ENCODE assay signal across 17 cellular contexts in genomic region chr3:66412176-66412887, GRCh38.
DNase-seq lines count a peak whose midpoint lies in the region; ATAC-seq, FAIRE-seq and TF ChIP-seq lines count a peak whose summit lies in the region.
"Had no signal": no experiment of that assay in that cellular context is flagged by ENCODE, and none has a peak within 500 bp of the region (broad histone marks: within the 10 kb centered on the region; RNA-seq: fewer than 3 reads in every experiment).

No MANE protein-coding gene starts in this region.

- DNase-seq in HepG2 (ENCODE audit: low spot score) (no peak), right lobe of liver (no peak), coronary artery (ENCODE audit: low spot score) (peak; percentile 56), neural progenitor cell (ENCODE audit: low spot score) (no peak), urothelium cell line (ENCODE audit: low spot score) (no peak), NCI-H2029 (lab: John Stamatoyannopoulos, UW) (no peak), medulla oblongata (ENCODE audit: extremely low spot score) (no peak)
- DNase-seq: activated CD4-positive, alpha-beta T cell treated with anti-CD3 and anti-CD28 coated beads, Interleukin-2, amount 10 ng/mL, durations not matched to agents 24 days and 14 days; activated CD8-positive, alpha-beta memory T cell treated with anti-CD3 and anti-CD28 coated beads, Interleukin-2, amount 50 U/mL, for 4 hours; activated gamma-delta T cell treated with Interleukin-2 at 50 U/mL for 16 hours; CD4-positive, CD25-positive, alpha-beta regulatory T cell; MM.1S; NCI-H1694; NCI-H2227 treated with DMSO at 0.1 percent for 48 hours had no signal

- H3K79me2 ChIP-seq in HepG2 (ENCODE audit: insufficient read depth, low read length) (peaks cover under 1% of the 10 kb centered on the region), neural progenitor cell (ENCODE audit: low read depth) (peaks cover 97% of the 10 kb centered on the region)

- H3K27me3 Mint-ChIP-seq in neural progenitor cell (ENCODE audit: insufficient read depth, low read depth) = no peaks in the 10 kb centered on the region
- H3K27me3 Mint-ChIP-seq: activated CD4-positive, alpha-beta T cell treated with anti-CD3 and anti-CD28 coated beads, Interleukin-2, amount 10 ng/mL, durations not matched to agents 24 days and 14 days; CD4-positive, CD25-positive, alpha-beta regulatory T cell had no signal

- H3K27me3 ChIP-seq in HepG2 (ENCODE audit: control insufficient read depth in 1 of 2, insufficient read depth in 2 of 2, low read length in 2 of 2) (no peaks in the 10 kb centered on the region), right lobe of liver (no peaks in the 10 kb centered on the region), neural progenitor cell (no peaks in the 10 kb centered on the region)
- H3K27me3 ChIP-seq: foreskin keratinocyte, tibial nerve had no signal

- H3K27ac ChIP-seq in HepG2 (ENCODE audit: extremely low read length, insufficient read depth, low read length) (no peak overlapping the region), right lobe of liver (no peak overlapping the region), coronary artery (peak overlapping the region in 1 of 2 donors; percentile 13), neural progenitor cell (peak overlapping the region; percentile 69)
- H3K27ac ChIP-seq: foreskin keratinocyte, tibial nerve had no signal

- H3F3A ChIP-seq in neural progenitor cell (ENCODE audit: low read depth) = peaks cover 29% of the 10 kb centered on the region

- intact Hi-C loops in HepG2 (cut with micrococcal nuclease; ENCODE audit: unreplicated experiment) = no loop called here
- intact Hi-C loops in right lobe of liver (cut with DNase I) = loop anchor here in 1 of 2 donors (5.0 kb wide), 1 partner anchor 405 kb away; no protein-coding TSS in a partner anchor

- WGBS in HepG2 (ENCODE audit: low lambda C conversion rate) = 93% methylated on average over 17 of the region's 20 CpGs
- WGBS in right lobe of liver (ENCODE audit: insufficient coverage, low coverage, low lambda C conversion rate, missing lambda C conversion rate) = 72% methylated on average over 6 of the region's 20 CpGs

- no peak for TF ChIP-seq POLR2A in HepG2 (IDR thresholded peaks at IDR 0.05; ENCODE audit: insufficient read depth in 1 of 2, low read depth in 2 of 2, low read length in 2 of 2)
- TF ChIP-seq POLR2A in right lobe of liver (IDR thresholded peaks at IDR 0.05) = no peak

- FAIRE-seq in HepG2 (lab: Jason Lieb, UNC) = no peak
- FAIRE-seq in urothelium cell line (lab: Jason Lieb, UNC) = peak; percentile 87

- ATAC-seq in HepG2 (no peak), right lobe of liver (no peak), GM21526 (IDR thresholded peaks at IDR 0.05; ENCODE audit: low FRiP score, unreplicated experiment) (no peak)

- in situ Hi-C loops in HepG2 (cut with HindIII; ENCODE audit: extremely low pct_ligation_motif_present, low pct_unique_long_range_greater_than_20kb) = no loop called here

- H2AFZ ChIP-seq in HepG2 (ENCODE audit: low read length) (no peak overlapping the region), neural progenitor cell (replicated peaks) (no peak overlapping the region)

- H3K4me3 ChIP-seq in HepG2 (replicated peaks in 1 of 3; ENCODE audit: insufficient read depth in 1 of 3, low read depth in 2 of 3, low read length in 3 of 3) (no peak overlapping the region), right lobe of liver (no peak overlapping the region), coronary artery (no peak overlapping the region), neural progenitor cell (no peak overlapping the region)
- H3K4me3 ChIP-seq: tibial nerve had no signal

- TF ChIP-seq EP300 in HepG2 (IDR thresholded peaks at IDR 0.05; ENCODE audit: low read depth in 2 of 2, low read length in 2 of 2) (no peak), HepG2 (CRISPR knock-in tag; IDR thresholded peaks at IDR 0.05; ENCODE audit: borderline replicate concordance) (no peak)

- no peak overlapping the region for H3K27ac Mint-ChIP-seq in neural progenitor cell

- no peak overlapping the region for H3K4me3 Mint-ChIP-seq in neural progenitor cell
- H3K4me3 Mint-ChIP-seq: activated CD4-positive, alpha-beta T cell treated with anti-CD3 and anti-CD28 coated beads, Interleukin-2, amount 10 ng/mL, durations not matched to agents 24 days and 14 days had no signal

- H3K9me3 ChIP-seq in HepG2 (ENCODE audit: low read length) (no peaks in the 10 kb centered on the region), right lobe of liver (no peaks in the 10 kb centered on the region), neural progenitor cell (ENCODE audit: low read depth) (no peaks in the 10 kb centered on the region)
- H3K9me3 ChIP-seq: tibial nerve had no signal

- peaks cover 9% of the 10 kb centered on the region for H3K4me1 ChIP-seq in HepG2 (ENCODE audit: insufficient read depth, low read length)
- H3K4me1 ChIP-seq in right lobe of liver = peaks cover 0 to 2% (median 0%) of the 10 kb centered on the region in 4 donors
- H3K4me1 ChIP-seq in neural progenitor cell = peaks cover 17% of the 10 kb centered on the region
- H3K4me1 ChIP-seq: foreskin keratinocyte had no signal

- CTCF ChIA-PET in HepG2 (lab: Yijun Ruan, JAX; ENCODE audit: low intra/inter-chr PET ratio, low total read pairs) = no interaction called here

- H3K4me1 Mint-ChIP-seq in neural progenitor cell = peaks cover 25% of the 10 kb centered on the region

- no peak overlapping the region for H3K4me2 ChIP-seq in HepG2 (ENCODE audit: low read depth, low read length)
- H3K4me2 ChIP-seq in neural progenitor cell = no peak overlapping the region

- no peak for TF ChIP-seq RAD21 in HepG2 (CRISPR knock-in tag; IDR thresholded peaks at IDR 0.05)

- no peaks in the 10 kb centered on the region for H3K9me3 Mint-ChIP-seq in neural progenitor cell
- H3K9me3 Mint-ChIP-seq: activated CD4-positive, alpha-beta T cell treated with anti-CD3 and anti-CD28 coated beads, Interleukin-2, amount 10 ng/mL, durations not matched to agents 24 days and 14 days had no signal

- H3K9ac ChIP-seq in HepG2 (ENCODE audit: insufficient read depth, low read depth, low read length) (no peak overlapping the region), neural progenitor cell (no peak overlapping the region)

- H3K36me3 ChIP-seq in HepG2 (replicated peaks in 1 of 2; ENCODE audit: control insufficient read depth in 1 of 2, insufficient read depth in 2 of 2, low read length in 2 of 2) = peaks cover 32 to 66% of the 10 kb centered on the region in 2 experiments
- peaks cover 0 to 36% (median 12%) of the 10 kb centered on the region in 4 donors for H3K36me3 ChIP-seq in right lobe of liver
- H3K36me3 ChIP-seq in neural progenitor cell = peaks cover 4% of the 10 kb centered on the region

- BruUV-seq in HepG2 (replicated peaks; lab: Mats Ljungman, UMichigan) = no TSS peak

- TF ChIP-seq CTCF in HepG2 (CRISPR knock-in tag; IDR thresholded peaks at IDR 0.05) (no peak), right lobe of liver (IDR thresholded peaks at IDR 0.05) (no peak), coronary artery (IDR thresholded peaks at IDR 0.05) (no peak), neural progenitor cell (IDR thresholded peaks at IDR 0.05) (no peak)

- H4K20me1 ChIP-seq in HepG2 (ENCODE audit: insufficient read depth, low read length) = no peaks in the 10 kb centered on the region
- H4K20me1 ChIP-seq in neural progenitor cell (ENCODE audit: low read depth) = peaks cover 98% of the 10 kb centered on the region

- POLR2A ChIA-PET in HepG2 (lab: Yijun Ruan, JAX) = no interaction called here

- peaks cover 32% of the 10 kb centered on the region for H3K36me3 Mint-ChIP-seq in neural progenitor cell

TF ChIP-seq in HepG2, 621 proteins besides CTCF, POLR2A, EP300 and RAD21 (continues in another document):
- TF ChIP-seq ZNF225 (CRISPR knock-in tag; IDR thresholded peaks at IDR 0.05) = 0 out of 2 replicates have a peak, but pooled peaks have one; percentile 25
- TF ChIP-seq THRA (CRISPR knock-in tag; IDR thresholded peaks at IDR 0.05; ENCODE audit: borderline replicate concordance) = no peak
- no peak for TF ChIP-seq RARG (CRISPR knock-in tag; IDR thresholded peaks at IDR 0.05; ENCODE audit: low read depth)
- no peak for TF ChIP-seq ZNF800 (CRISPR knock-in tag; IDR thresholded peaks at IDR 0.05)
